Comparison of ENCODE assay signal across 18 cellular contexts in genomic region chr2:241386519-241386918, GRCh38. TPM values are rescaled to one million over a fixed set of nuclear protein-coding genes. Genes with fewer than 3 reads are reported as not detected.
DNase-seq lines count a peak whose midpoint lies in the region; ATAC-seq and TF ChIP-seq lines count a peak whose summit lies in the region.
"Had no signal": no experiment of that assay in that cellular context is flagged by ENCODE, and none has a peak within 500 bp of the region (broad histone marks: within the 10 kb centered on the region; RNA-seq: fewer than 3 reads in every experiment).

No MANE protein-coding gene starts in this region.

- H3K36me3 Mint-ChIP-seq in glutamatergic neuron (ENCODE audit: unreplicated experiment), result peaks cover 5% of the 10 kb centered on the region

- peaks cover 0 to 5% of the 10 kb centered on the region in 2 experiments; a peak in 2 of 4 replicates for H3K4me1 ChIP-seq in SK-N-SH (ENCODE audit: control insufficient read depth in 1 of 2, insufficient read depth in 2 of 2, low read depth in 1 of 2, low read length in 1 of 2)

- no peaks in the 10 kb centered on the region for H3K27me3 ChIP-seq in SK-N-SH (ENCODE audit: insufficient read depth)

- H3K79me2 ChIP-seq in SK-N-SH (ENCODE audit: insufficient read depth), result peaks cover 41% of the 10 kb centered on the region

- DNase-seq in SK-N-SH (peak; percentile 21), amniotic epithelial cell (ENCODE audit: low read depth) (peak; percentile 40), glutamatergic neuron (peak; percentile 36), smooth muscle cell of the brain vasculature (ENCODE audit: low read depth, low spot score) (peak; percentile 13), NOMO-1 treated with dmso at 0.1 percent for 144 hours (lab: John Stamatoyannopoulos, UW; ENCODE audit: unreplicated experiment) (no peak), sciatic nerve (ENCODE audit: low spot score) (no peak)
- DNase-seq: Calu3; CD4-positive, alpha-beta T cell; DMS79; IMR-90; NCI-H187; NCI-H748 treated with DMSO at 0.1 percent for 48 hours; PC-3 had no signal

- no peak overlapping the region for H3K4me2 ChIP-seq in SK-N-SH

- CTCF ChIA-PET in SK-N-SH (lab: Yijun Ruan, JAX), result interaction anchor here (1.4 to 1.6 kb wide), 3 partner anchors 15 to 535 kb away, joined by 3 to 5 read pairs (median 4); no protein-coding TSS in a partner anchor

- H3K27ac ChIP-seq in SK-N-SH (ENCODE audit: low read depth in 2 of 2, low read length in 1 of 2), result no peak overlapping the region; a peak in 1 of 4 replicates
- H3K27ac ChIP-seq: 22Rv1, RWPE1 had no signal

- H3K27me3 Mint-ChIP-seq in glutamatergic neuron (ENCODE audit: unreplicated experiment), result peaks cover 2% of the 10 kb centered on the region
- H3K27me3 Mint-ChIP-seq: B cell; CD4-positive, alpha-beta T cell had no signal

- no peaks in the 10 kb centered on the region for H3F3A ChIP-seq in SK-N-SH (replicated peaks; ENCODE audit: insufficient read depth)

- peaks cover 45% of the 10 kb centered on the region for H3K4me1 Mint-ChIP-seq in glutamatergic neuron (ENCODE audit: low read depth, unreplicated experiment)

- H3K9me3 ChIP-seq in SK-N-SH, result no peaks in the 10 kb centered on the region

- POLR2A ChIA-PET in SK-N-SH (lab: Yijun Ruan, JAX), result no interaction called here

- no peak overlapping the region for H3K9ac ChIP-seq in SK-N-SH

- intact Hi-C loops in sciatic nerve (cut with DNase I), result no loop called here

- H2AFZ ChIP-seq in SK-N-SH (ENCODE audit: low read depth), result no peak overlapping the region

- no peaks in the 10 kb centered on the region for H4K20me1 ChIP-seq in SK-N-SH (ENCODE audit: insufficient read depth)

- no peak for TF ChIP-seq RAD21 in SK-N-SH (IDR thresholded peaks at IDR 0.05; ENCODE audit: low read length)

- ATAC-seq in SK-N-SH treated with all-trans-retinoic acid at 6 μM for 48 hours (no peak), HG03139 (IDR thresholded peaks at IDR 0.05; ENCODE audit: unreplicated experiment) (no peak), sciatic nerve (no peak)
- ATAC-seq: PC-3 had no signal

- TF ChIP-seq EP300 in SK-N-SH (IDR thresholded peaks at IDR 0.05; ENCODE audit: borderline replicate concordance in 1 of 2, low read depth in 1 of 2, low read length in 1 of 2), result no peak

- peaks cover 0 to 22% of the 10 kb centered on the region in 2 experiments for H3K36me3 ChIP-seq in SK-N-SH (replicated peaks in 1 of 2; ENCODE audit: control insufficient read depth in 1 of 2, insufficient read depth in 2 of 2, low read length in 1 of 2)

- WGBS in SK-N-SH (ENCODE audit: low lambda C conversion rate), result 95% methylated on average over 6 of the region's 6 CpGs

- TF ChIP-seq CTCF in SK-N-SH (IDR thresholded peaks at IDR 0.05) (no peak), glutamatergic neuron (IDR thresholded peaks at IDR 0.05; ENCODE audit: partially characterized antibody, unreplicated experiment) (no peak)

- no peaks in the 10 kb centered on the region for H3K9me2 ChIP-seq in SK-N-SH

- H3K4me3 ChIP-seq in SK-N-SH (ENCODE audit: low read depth in 2 of 2, low read length in 1 of 2), result no peak overlapping the region

- peak overlapping the region; percentile 91 for H3K27ac Mint-ChIP-seq in glutamatergic neuron (ENCODE audit: unreplicated experiment)
- H3K27ac Mint-ChIP-seq: B cell; CD4-positive, alpha-beta T cell had no signal

- peak overlapping the region; percentile 74 for H3K4me3 Mint-ChIP-seq in glutamatergic neuron (ENCODE audit: unreplicated experiment)
- H3K4me3 Mint-ChIP-seq: B cell; CD4-positive, alpha-beta T cell had no signal

- peaks cover 14% of the 10 kb centered on the region for H3K9me3 Mint-ChIP-seq in glutamatergic neuron (ENCODE audit: unreplicated experiment)

TF ChIP-seq in SK-N-SH, 30 proteins besides CTCF, POLR2A, EP300 and RAD21:
- no peak for TF ChIP-seq EZH2phosphoT487 (IDR thresholded peaks at IDR 0.05; ENCODE audit: borderline replicate concordance, low read depth)
- TF ChIP-seq ZBTB33 (IDR thresholded peaks at IDR 0.05; ENCODE audit: borderline replicate concordance, low read depth), result no peak
- TF ChIP-seq MXI1 (IDR thresholded peaks at IDR 0.05; ENCODE audit: low read depth, low read length), result no peak
- TF ChIP-seq RCOR1 (IDR thresholded peaks at IDR 0.05; ENCODE audit: low read length), result no peak
- TF ChIP-seq GATA2 (CRISPR knock-in tag; IDR thresholded peaks at IDR 0.05), result no peak; the same call in 1 of the 2 replicates

TF ChIP-seq in SK-N-SH treated with all-trans-retinoic acid at 6 μM for 48 hours, 23 proteins besides CTCF, POLR2A, EP300 and RAD21:
- TF ChIP-seq ARNTL (CRISPR knock-in tag; IDR thresholded peaks at IDR 0.05; ENCODE audit: borderline replicate concordance, low read depth) (no peak), ZNF8 (CRISPR knock-in tag; IDR thresholded peaks at IDR 0.05) (no peak), POU6F1 (CRISPR knock-in tag; IDR thresholded peaks at IDR 0.05; ENCODE audit: borderline replicate concordance, low read depth) (no peak), TOX (CRISPR knock-in tag; IDR thresholded peaks at IDR 0.05; ENCODE audit: borderline replicate concordance) (no peak), SNAI2 (CRISPR knock-in tag; IDR thresholded peaks at IDR 0.05) (no peak)
TF ChIP-seq in SK-N-SH treated with all-trans-retinoic acid at 6 μM for 48 hours: peak in this region for 0.

RNA-seq across cellular contexts. Expression of gene FARP2, which starts 30.4 kb away (rescaled TPM):
- polyA plus RNA-seq in SK-N-SH (2012; rRNA removed), result 11.5 and 13.9 TPM in 2 replicates
- polyA plus RNA-seq in SK-N-SH (2012; cell fraction: cytosol; rRNA removed), result 11.9 and 13.0 TPM in 2 replicates
- polyA plus RNA-seq in SK-N-SH (2012; cell fraction: nucleus; rRNA removed), result 34.1 and 68.4 TPM in 2 replicates
- total RNA-seq in glutamatergic neuron (ENCODE audit: unreplicated experiment) (67.7 TPM), sciatic nerve (69.7 TPM)

Comparison
In these comparisons a context has a peak if more than half of its experiments do, and no peak if none do; other contexts are left out.
1. DNase-seq: peak in SK-N-SH (single experiment), amniotic epithelial cell (single experiment), glutamatergic neuron (single experiment) and smooth muscle cell of the brain vasculature (single experiment); none in NOMO-1 treated with dmso at 0.1 percent for 144 hours (single experiment) and sciatic nerve (single experiment).